In genomic region chr22:43634316-43634715, GRCh38 we compare ENCODE assay signal across 34 cellular contexts.
"Had no signal": no experiment of that assay in that cellular context is flagged by ENCODE, and none has a peak within 500 bp of the region (broad histone marks: within the 10 kb centered on the region; RNA-seq: fewer than 3 reads in every experiment).

No MANE protein-coding gene starts in this region.

- H3K27me3 Mint-ChIP-seq: activated CD4-positive, alpha-beta memory T cell treated with anti-CD3 and anti-CD28 coated beads, Interleukin-2, amount 10 ng/mL, durations not matched to agents 7 days and 5 days; activated CD4-positive, alpha-beta T cell treated with anti-CD3 and anti-CD28 coated beads, Interleukin-2, amount 10 ng/mL, durations not matched to agents 24 days and 14 days; activated CD8-positive, alpha-beta memory T cell treated with anti-CD3 and anti-CD28 coated beads, Interleukin-2, amount 10 ng/mL, durations not matched to agents 7 days and 5 days; activated naive CD8-positive, alpha-beta T cell; activated naive CD8-positive, alpha-beta T cell treated with anti-CD3 and anti-CD28 coated beads, Interleukin-2, amount 10 ng/mL, durations not matched to agents 7 days and 5 days; activated naive CD8-positive, alpha-beta T cell treated with anti-CD3 and anti-CD28 coated beads, Interleukin-2, amount 50 U/mL, for 24 hours had no signal

- H3K4me3 ChIP-seq: ascending aorta, cardiac muscle cell had no signal

- H3K36me3 Mint-ChIP-seq: activated CD8-positive, alpha-beta memory T cell treated with anti-CD3 and anti-CD28 coated beads, Interleukin-2, amount 10 ng/mL, durations not matched to agents 7 days and 5 days; activated naive CD4-positive, alpha-beta T cell treated with anti-CD3 and anti-CD28 coated beads, Interleukin-2, amount 10 ng/mL, durations not matched to agents 7 days and 5 days; activated naive CD8-positive, alpha-beta T cell treated with anti-CD3 and anti-CD28 coated beads, Interleukin-2, amount 10 ng/mL, durations not matched to agents 7 days and 5 days; T-cell had no signal

- H3K4me1 ChIP-seq: ascending aorta had no signal

- ATAC-seq: activated CD8-positive, alpha-beta memory T cell treated with anti-CD3 and anti-CD28 coated beads, Interleukin-2, amount 10 ng/mL, durations not matched to agents 7 days and 5 days; activated CD8-positive, alpha-beta T cell treated with anti-CD3 and anti-CD28 coated beads, Interleukin-2, amount 10 ng/mL, durations not matched to agents 7 days and 5 days; activated naive CD8-positive, alpha-beta T cell treated with anti-CD3 and anti-CD28 coated beads, Interleukin-2, amount 50 U/mL, for 24 hours; T-cell had no signal

- DNase-seq: activated B cell treated with CpG ODN at 0.5 μM for 24 hours; activated CD4-positive, alpha-beta memory T cell treated with anti-CD3 and anti-CD28 coated beads, Interleukin-2, amount 10 ng/mL, durations not matched to agents 7 days and 5 days; activated CD4-positive, alpha-beta T cell treated with anti-CD3 and anti-CD28 coated beads for 4 hours; activated CD4-positive, alpha-beta T cell treated with anti-CD3 and anti-CD28 coated beads, Interleukin-2, amount 10 ng/mL, durations not matched to agents 24 days and 14 days; activated CD4-positive, alpha-beta T cell treated with anti-CD3 and anti-CD28 coated beads, Interleukin-2, amount 50 U/mL, for 1 hour; activated CD4-positive, alpha-beta T cell treated with anti-CD3 and anti-CD28 coated beads, Interleukin-2, amount 50 U/mL, for 48 hours; activated CD4-positive, CD25-positive, alpha-beta regulatory T cell treated with anti-CD3 and anti-CD28 coated beads, Interleukin-2, amount 50 U/mL, for 72 hours; activated CD8-positive, alpha-beta memory T cell treated with anti-CD3 and anti-CD28 coated beads for 24 hours; activated CD8-positive, alpha-beta memory T cell treated with anti-CD3 and anti-CD28 coated beads, Interleukin-2, amount 10 ng/mL, durations not matched to agents 7 days and 5 days; activated CD8-positive, alpha-beta memory T cell treated with anti-CD3 and anti-CD28 coated beads, Interleukin-2, amount 50 U/mL, for 48 hours; activated CD8-positive, alpha-beta T cell treated with anti-CD3 and anti-CD28 coated beads, Interleukin-2, amount 10 ng/mL, durations not matched to agents 7 days and 5 days; activated effector memory CD4-positive, alpha-beta T cell treated with Interleukin-2 at 50 U/mL for 16 hours; activated gamma-delta T cell; activated naive CD4-positive, alpha-beta T cell treated with anti-CD3 and anti-CD28 coated beads, Interleukin-2, amount 10 ng/mL, durations not matched to agents 7 days and 5 days; activated naive CD4-positive, alpha-beta T cell treated with Interleukin-2 at 50 U/mL for 16 hours; activated naive CD8-positive, alpha-beta T cell treated with anti-CD3 and anti-CD28 coated beads, Interleukin-2, amount 10 ng/mL, durations not matched to agents 7 days and 5 days; activated naive CD8-positive, alpha-beta T cell treated with anti-CD3 and anti-CD28 coated beads, Interleukin-2, amount 50 U/mL, for 24 hours; activated T-cell treated with anti-CD3 and anti-CD28 coated beads, Interleukin-2, amount 50 U/mL, for 24 hours; activated T-cell treated with anti-CD3 and anti-CD28 coated beads, Interleukin-2, amount 50 U/mL, for 48 hours; amygdala; anterior cingulate cortex; caudate nucleus; T-cell; T-helper 2 cell; T-helper 9 cell had no signal

- H3K36me3 ChIP-seq: ascending aorta, cardiac muscle cell had no signal

- H3K27me3 ChIP-seq: ascending aorta, cardiac muscle cell had no signal

- H3K27ac Mint-ChIP-seq: activated B cell treated with CpG ODN at 0.5 μM for 24 hours; activated CD4-positive, alpha-beta memory T cell treated with anti-CD3 and anti-CD28 coated beads, Interleukin-2, amount 10 ng/mL, durations not matched to agents 7 days and 5 days; activated CD4-positive, alpha-beta T cell treated with anti-CD3 and anti-CD28 coated beads, Interleukin-2, amount 10 ng/mL, durations not matched to agents 24 days and 14 days; activated CD8-positive, alpha-beta memory T cell treated with anti-CD3 and anti-CD28 coated beads, Interleukin-2, amount 10 ng/mL, durations not matched to agents 7 days and 5 days; activated CD8-positive, alpha-beta T cell treated with anti-CD3 and anti-CD28 coated beads, Interleukin-2, amount 10 ng/mL, durations not matched to agents 7 days and 5 days; activated naive CD4-positive, alpha-beta T cell treated with anti-CD3 and anti-CD28 coated beads, Interleukin-2, amount 10 ng/mL, durations not matched to agents 7 days and 5 days; activated naive CD4-positive, alpha-beta T cell treated with anti-CD3 and anti-CD28 coated beads, Interleukin-2, amount 50 U/mL, for 24 hours; activated naive CD8-positive, alpha-beta T cell; activated naive CD8-positive, alpha-beta T cell treated with anti-CD3 and anti-CD28 coated beads, Interleukin-2, amount 10 ng/mL, durations not matched to agents 7 days and 5 days; activated naive CD8-positive, alpha-beta T cell treated with anti-CD3 and anti-CD28 coated beads, Interleukin-2, amount 50 U/mL, for 24 hours; activated T-cell treated with anti-CD3 and anti-CD28 coated beads, Interleukin-2, amount 50 U/mL, for 24 hours; activated T-helper 2 cell treated with anti-CD3 and anti-CD28 coated beads, Interferon-gamma antibody, Interleukin-2, Interleukin-4, amounts not matched to agents 10 μg/mL and 5 μg/mL and 100 μg/mL, durations not matched to agents 14 hours and 24 hours and 36 hours; T-cell; T-helper 2 cell treated with Interferon-gamma antibody and Interleukin-4, amounts not matched to agents 5 μg/mL and 100 μg/mL, for 36 hours had no signal

- H3K4me3 Mint-ChIP-seq: activated B cell treated with CpG ODN at 0.5 μM for 24 hours; activated CD4-positive, alpha-beta memory T cell treated with anti-CD3 and anti-CD28 coated beads, Interleukin-2, amount 10 ng/mL, durations not matched to agents 7 days and 5 days; activated CD4-positive, alpha-beta T cell treated with anti-CD3 and anti-CD28 coated beads, Interleukin-2, amount 10 ng/mL, durations not matched to agents 24 days and 14 days; activated CD8-positive, alpha-beta memory T cell treated with anti-CD3 and anti-CD28 coated beads, Interleukin-2, amount 10 ng/mL, durations not matched to agents 7 days and 5 days; activated CD8-positive, alpha-beta T cell treated with anti-CD3 and anti-CD28 coated beads, Interleukin-2, amount 10 ng/mL, durations not matched to agents 7 days and 5 days; activated naive CD4-positive, alpha-beta T cell treated with anti-CD3 and anti-CD28 coated beads, Interleukin-2, amount 10 ng/mL, durations not matched to agents 7 days and 5 days; activated naive CD4-positive, alpha-beta T cell treated with anti-CD3 and anti-CD28 coated beads, Interleukin-2, amount 50 U/mL, for 24 hours; activated naive CD8-positive, alpha-beta T cell; activated naive CD8-positive, alpha-beta T cell treated with anti-CD3 and anti-CD28 coated beads, Interleukin-2, amount 10 ng/mL, durations not matched to agents 7 days and 5 days; activated naive CD8-positive, alpha-beta T cell treated with anti-CD3 and anti-CD28 coated beads, Interleukin-2, amount 50 U/mL, for 24 hours; activated T-cell treated with anti-CD3 and anti-CD28 coated beads, Interleukin-2, amount 50 U/mL, for 24 hours; brain; central memory CD8-positive, alpha-beta T cell; T-cell; T-helper 2 cell treated with Interferon-gamma antibody and Interleukin-4, amounts not matched to agents 5 μg/mL and 100 μg/mL, for 36 hours had no signal

- H3K27ac ChIP-seq: ascending aorta, cardiac muscle cell, VCaP had no signal

- H3K4me1 Mint-ChIP-seq: activated B cell treated with CpG ODN at 0.5 μM for 24 hours; activated CD4-positive, alpha-beta memory T cell treated with anti-CD3 and anti-CD28 coated beads, Interleukin-2, amount 10 ng/mL, durations not matched to agents 7 days and 5 days; activated CD4-positive, alpha-beta T cell treated with anti-CD3 and anti-CD28 coated beads, Interleukin-2, amount 10 ng/mL, durations not matched to agents 24 days and 14 days; activated CD8-positive, alpha-beta memory T cell treated with anti-CD3 and anti-CD28 coated beads, Interleukin-2, amount 10 ng/mL, durations not matched to agents 7 days and 5 days; activated naive CD4-positive, alpha-beta T cell treated with anti-CD3 and anti-CD28 coated beads, Interleukin-2, amount 10 ng/mL, durations not matched to agents 7 days and 5 days; activated naive CD4-positive, alpha-beta T cell treated with anti-CD3 and anti-CD28 coated beads, Interleukin-2, amount 50 U/mL, for 24 hours; activated naive CD8-positive, alpha-beta T cell treated with anti-CD3 and anti-CD28 coated beads, Interleukin-2, amount 10 ng/mL, durations not matched to agents 7 days and 5 days; activated naive CD8-positive, alpha-beta T cell treated with anti-CD3 and anti-CD28 coated beads, Interleukin-2, amount 50 U/mL, for 24 hours; central memory CD8-positive, alpha-beta T cell; T-cell had no signal
